In genomic region chr17:63185420-63185819, GRCh38 we compare ENCODE assay signal across 2 cellular contexts.
TF ChIP-seq lines count a peak whose summit lies in the region.

No MANE protein-coding gene starts in this region.

TF ChIP-seq in A549, 52 proteins besides CTCF, POLR2A, EP300 and RAD21 (continued from another document):
- TF ChIP-seq E2F6 (IDR thresholded peaks at IDR 0.05; ENCODE audit: borderline replicate concordance, low read depth) (no peak), ZSCAN20 (CRISPR knock-in tag; IDR thresholded peaks at IDR 0.05) (no peak)

TF ChIP-seq in SK-N-SH, 30 proteins besides CTCF, POLR2A, EP300 and RAD21 (continued from another document):
- TF ChIP-seq CHD2 (IDR thresholded peaks at IDR 0.05; ENCODE audit: low read length, partially characterized antibody) (no peak), TCF12 (IDR thresholded peaks at IDR 0.05) (no peak), MAX (IDR thresholded peaks at IDR 0.05; ENCODE audit: low read depth) (no peak), RFX5 (IDR thresholded peaks at IDR 0.05; ENCODE audit: low read length) (no peak)
